Comparison of ENCODE assay signal across 1 cellular context in the genomic region with DNA sequence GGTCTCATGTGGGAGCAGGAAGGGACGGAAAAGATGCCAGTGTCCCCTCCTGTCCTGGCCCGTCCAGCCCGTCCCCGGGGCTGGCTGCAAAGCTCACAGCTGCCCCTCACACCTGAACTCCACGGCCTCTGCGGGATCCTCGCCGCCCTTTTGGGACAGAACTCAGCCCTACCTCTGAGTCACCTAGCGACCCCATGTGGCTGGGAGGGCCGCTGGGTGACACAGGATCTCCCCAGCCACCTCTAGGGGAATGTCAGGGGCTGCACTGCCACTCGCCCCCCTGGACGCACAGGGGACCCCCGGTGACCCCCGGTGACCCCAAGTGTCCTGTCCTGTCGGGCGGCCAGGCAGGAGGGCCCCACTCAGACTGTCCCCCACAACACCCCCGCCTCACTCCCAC.
A peak's percentile ranks its signal among the peaks of the same experiment; 100 is the strongest.
TF ChIP-seq lines count a peak whose summit lies in the region.

No MANE protein-coding gene starts in this region.

TF ChIP-seq in K562, 482 proteins besides CTCF, POLR2A, EP300 and RAD21:
- TF ChIP-seq, protein P1, sequence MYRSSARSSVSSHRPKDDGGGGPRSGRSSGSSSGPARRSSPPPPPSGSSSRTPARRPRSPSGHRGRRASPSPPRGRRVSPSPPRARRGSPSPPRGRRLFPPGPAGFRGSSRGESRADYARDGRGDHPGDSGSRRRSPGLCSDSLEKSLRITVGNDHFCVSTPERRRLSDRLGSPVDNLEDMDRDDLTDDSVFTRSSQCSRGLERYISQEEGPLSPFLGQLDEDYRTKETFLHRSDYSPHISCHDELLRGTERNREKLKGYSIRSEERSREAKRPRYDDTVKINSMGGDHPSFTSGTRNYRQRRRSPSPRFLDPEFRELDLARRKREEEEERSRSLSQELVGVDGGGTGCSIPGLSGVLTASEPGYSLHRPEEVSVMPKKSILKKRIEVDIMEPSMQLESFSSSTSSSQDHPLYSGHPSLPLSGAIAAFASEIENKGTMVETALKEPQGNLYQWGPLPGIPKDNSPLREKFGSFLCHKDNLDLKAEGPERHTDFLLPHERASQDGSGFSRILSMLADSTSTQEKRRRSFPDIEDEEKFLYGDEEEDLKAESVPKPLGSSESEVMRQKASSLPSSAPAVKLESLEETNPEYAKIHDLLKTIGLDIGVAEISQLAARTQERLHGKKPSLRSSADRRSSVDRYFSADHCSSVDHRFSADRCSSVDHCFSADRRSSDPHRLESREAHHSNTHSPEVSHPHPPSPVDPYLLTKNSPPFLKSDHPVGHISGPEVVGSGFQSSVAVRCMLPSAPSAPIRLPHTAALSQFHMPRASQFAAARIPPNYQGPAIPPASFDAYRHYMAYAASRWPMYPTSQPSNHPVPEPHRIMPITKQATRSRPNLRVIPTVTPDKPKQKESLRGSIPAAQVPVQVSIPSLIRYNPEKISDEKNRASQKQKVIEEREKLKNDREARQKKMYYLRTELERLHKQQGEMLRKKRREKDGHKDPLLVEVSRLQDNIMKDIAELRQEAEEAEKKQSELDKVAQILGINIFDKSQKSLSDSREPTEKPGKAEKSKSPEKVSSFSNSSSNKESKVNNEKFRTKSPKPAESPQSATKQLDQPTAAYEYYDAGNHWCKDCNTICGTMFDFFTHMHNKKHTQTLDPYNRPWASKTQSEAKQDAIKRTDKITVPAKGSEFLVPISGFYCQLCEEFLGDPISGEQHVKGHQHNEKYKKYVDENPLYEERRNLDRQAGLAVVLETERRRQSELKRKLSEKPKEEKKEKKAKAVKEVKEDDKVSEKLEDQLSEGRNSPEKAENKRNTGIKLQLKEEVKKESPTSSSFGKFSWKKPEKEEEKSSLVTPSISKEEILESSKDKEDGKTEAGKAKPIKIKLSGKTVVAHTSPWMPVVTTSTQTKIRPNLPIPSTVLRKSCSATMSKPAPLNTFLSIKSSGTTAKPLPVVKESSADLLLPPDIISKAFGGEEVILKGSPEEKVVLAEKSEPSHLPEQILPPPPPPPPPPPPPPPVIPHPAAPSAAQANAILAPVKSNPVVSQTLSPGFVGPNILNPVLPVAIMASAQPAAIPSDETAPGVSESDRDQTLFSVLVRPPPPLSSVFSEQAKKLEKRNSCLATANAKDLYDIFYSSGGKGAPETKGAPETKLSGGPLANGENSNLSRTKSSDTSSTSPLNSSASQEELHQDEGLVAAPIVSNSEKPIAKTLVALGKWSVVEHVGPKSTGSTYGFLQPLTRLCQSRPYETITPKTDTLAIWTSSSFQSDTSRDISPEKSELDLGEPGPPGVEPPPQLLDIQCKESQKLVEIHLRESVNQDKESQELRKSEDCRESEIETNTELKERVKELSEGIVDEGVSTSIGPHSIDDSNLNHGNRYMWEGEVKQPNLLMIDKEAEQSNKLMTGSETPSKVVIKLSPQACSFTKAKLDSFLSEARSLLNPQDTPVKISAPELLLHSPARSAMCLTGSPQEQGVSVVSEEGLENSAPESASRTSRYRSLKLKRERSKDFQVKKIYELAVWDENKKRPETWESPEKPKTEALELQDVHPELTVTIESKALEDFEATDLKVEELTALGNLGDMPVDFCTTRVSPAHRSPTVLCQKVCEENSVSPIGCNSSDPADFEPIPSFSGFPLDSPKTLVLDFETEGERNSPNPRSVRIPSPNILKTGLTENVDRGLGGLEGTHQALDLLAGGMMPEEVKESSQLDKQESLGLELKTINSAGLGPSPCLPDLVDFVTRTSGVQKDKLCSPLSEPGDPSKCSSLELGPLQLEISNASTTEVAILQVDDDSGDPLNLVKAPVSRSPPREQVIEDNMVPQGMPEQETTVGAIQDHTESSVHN (IDR thresholded peaks at IDR 0.05; ENCODE audit: borderline replicate concordance in 1 of 2, low read depth in 1 of 2): no peak
- TF ChIP-seq IRF2 (CRISPR knock-in tag; IDR thresholded peaks at IDR 0.05): no peak
- TF ChIP-seq CTCFL (IDR thresholded peaks at IDR 0.05; ENCODE audit: borderline replicate concordance, insufficient read depth, low read depth, low read length, poor library complexity, severe bottlenecking): peak; percentile 32
